ENCODE assay signal across 20 cellular contexts in genomic region chr11:69667619-69668604, GRCh38. TPM values are rescaled to one million over a fixed set of nuclear protein-coding genes. Genes with fewer than 3 reads are reported as not detected.
DNase-seq lines count a peak whose midpoint lies in the region; ATAC-seq and TF ChIP-seq lines count a peak whose summit lies in the region.
"Had no signal": no experiment of that assay in that cellular context is flagged by ENCODE, and none has a peak within 500 bp of the region (broad histone marks: within the 10 kb centered on the region; RNA-seq: fewer than 3 reads in every experiment).

No MANE protein-coding gene starts in this region.

- H3K36me3 ChIP-seq in heart right ventricle (peaks cover 0 to 96% (median 35%) of the 10 kb centered on the region in 9 donors), Panc1 (ENCODE audit: control insufficient read depth, insufficient read depth, low read length) (0 out of 2 replicates have a peak, but pooled peaks cover 4% of the 10 kb centered on the region)

- H3K27me3 ChIP-seq in heart right ventricle: no peaks in the 10 kb centered on the region
- H3K27me3 ChIP-seq in Panc1 (ENCODE audit: control insufficient read depth, insufficient read depth, low read length): no peaks in the 10 kb centered on the region
- H3K27me3 ChIP-seq: body of pancreas had no signal

- no peaks in the 10 kb centered on the region for H3K9me3 ChIP-seq in heart right ventricle
- H3K9me3 ChIP-seq in Panc1 (ENCODE audit: control insufficient read depth, insufficient read depth, low read depth, low read length): no peaks in the 10 kb centered on the region
- H3K9me3 ChIP-seq: body of pancreas had no signal

- H3K4me1 Mint-ChIP-seq in Calu3 (ENCODE audit: low read depth, unreplicated experiment): peaks cover 12% of the 10 kb centered on the region

- intact Hi-C loops in cardiac septum (cut with DNase I): no loop called here
- intact Hi-C loops in heart right ventricle (cut with DNase I): loop anchor here in 3 of 10 donors (2.0 to 5.0 kb wide), 2 partner anchors 566 to 567 kb away; no protein-coding TSS in a partner anchor
- intact Hi-C loops in Panc1 (cut with micrococcal nuclease; ENCODE audit: unreplicated experiment): no loop called here
- intact Hi-C loops in Calu3 (cut with micrococcal nuclease; ENCODE audit: unreplicated experiment): no loop called here

- no peaks in the 10 kb centered on the region for H3K27me3 Mint-ChIP-seq in Calu3 (ENCODE audit: unreplicated experiment)
- H3K27me3 Mint-ChIP-seq: activated CD8-positive, alpha-beta memory T cell treated with anti-CD3 and anti-CD28 coated beads, Interleukin-2, amount 10 ng/mL, durations not matched to agents 7 days and 5 days; naive B cell; progenitor cell of endocrine pancreas; stimulated activated naive CD8-positive, alpha-beta T cell treated with anti-CD3 and anti-CD28 coated beads, Interleukin-15, Interleukin-2, amounts not matched to agents 100 ng/mL and 50 ng/mL, for 24 hours; T-helper 17 cell had no signal

- WGBS in heart right ventricle, 2 donors: 90% methylated on average over 26 of the region's 26 CpGs

- CTCF ChIA-PET in Panc1 (lab: Charles Lee): interaction anchor here (0.5 kb wide), 1 partner anchor 864 kb away, joined by 3 read pairs; no protein-coding TSS in a partner anchor
- CTCF ChIA-PET in Calu3 (lab: Charles Lee): interaction anchor here (0.6 to 0.7 kb wide), 2 partner anchors 448 to 740 kb away, joined by 3 to 4 read pairs; no protein-coding TSS in a partner anchor

- H3K9me3 Mint-ChIP-seq in Calu3 (ENCODE audit: low read depth, unreplicated experiment): no peaks in the 10 kb centered on the region
- H3K9me3 Mint-ChIP-seq: naive B cell; stimulated activated naive CD8-positive, alpha-beta T cell treated with anti-CD3 and anti-CD28 coated beads, Interleukin-15, Interleukin-2, amounts not matched to agents 100 ng/mL and 50 ng/mL, for 24 hours had no signal

- no peak overlapping the region for H3K4me3 Mint-ChIP-seq in Calu3 (ENCODE audit: low read depth, unreplicated experiment)
- H3K4me3 Mint-ChIP-seq: activated CD8-positive, alpha-beta memory T cell treated with anti-CD3 and anti-CD28 coated beads, Interleukin-2, amount 10 ng/mL, durations not matched to agents 7 days and 5 days; stimulated activated naive CD8-positive, alpha-beta T cell treated with anti-CD3 and anti-CD28 coated beads, Interleukin-15, Interleukin-2, amounts not matched to agents 100 ng/mL and 50 ng/mL, for 24 hours; T-helper 17 cell had no signal

- H3K27ac ChIP-seq in heart right ventricle (no peak overlapping the region), Panc1 (ENCODE audit: low read length) (no peak overlapping the region)
- H3K27ac ChIP-seq: body of pancreas had no signal

- TF ChIP-seq CTCF in heart right ventricle (IDR thresholded peaks at IDR 0.05) (no peak), Panc1 (IDR thresholded peaks at IDR 0.05) (no peak), Calu3 (IDR thresholded peaks at IDR 0.05; ENCODE audit: unreplicated experiment) (no peak)

- peaks cover 2 to 17% (median 12%) of the 10 kb centered on the region in 9 donors for H3K4me1 ChIP-seq in heart right ventricle
- peaks cover 9% of the 10 kb centered on the region for H3K4me1 ChIP-seq in Panc1 (ENCODE audit: control insufficient read depth, insufficient read depth, low read length)

- ATAC-seq in heart right ventricle (no peak), Panc1 (no peak), GM18858 (IDR thresholded peaks at IDR 0.05; ENCODE audit: unreplicated experiment) (no peak)
- ATAC-seq: activated CD8-positive, alpha-beta memory T cell treated with anti-CD3 and anti-CD28 coated beads, Interleukin-2, amount 10 ng/mL, durations not matched to agents 7 days and 5 days; body of pancreas; left ventricle myocardium superior; T-helper 17 cell had no signal

- no peak overlapping the region for H3K27ac Mint-ChIP-seq in Calu3 (ENCODE audit: unreplicated experiment)
- H3K27ac Mint-ChIP-seq: activated CD8-positive, alpha-beta memory T cell treated with anti-CD3 and anti-CD28 coated beads, Interleukin-2, amount 10 ng/mL, durations not matched to agents 7 days and 5 days; naive B cell; progenitor cell of endocrine pancreas; stimulated activated naive CD8-positive, alpha-beta T cell treated with anti-CD3 and anti-CD28 coated beads, Interleukin-15, Interleukin-2, amounts not matched to agents 100 ng/mL and 50 ng/mL, for 24 hours; T-helper 17 cell had no signal

- in situ Hi-C loops in Panc1 (cut with HindIII; ENCODE audit: low pct_unique_long_range_greater_than_20kb, low sequenced_read_pairs): no loop called here

- peak; percentile 39 for DNase-seq in cardiac septum (ENCODE audit: low spot score)
- DNase-seq in heart right ventricle: no peak
- DNase-seq in Panc1 (ENCODE audit: low read depth, low spot score): no peak
- peak; percentile 31 for DNase-seq in islet precursor cell
- DNase-seq in NCI-H345 (lab: John Stamatoyannopoulos, UW): no peak
- DNase-seq in Calu3: no peak
- DNase-seq in SKM-1 (lab: John Stamatoyannopoulos, UW; ENCODE audit: unreplicated experiment): no peak
- DNase-seq: activated CD8-positive, alpha-beta memory T cell treated with anti-CD3 and anti-CD28 coated beads, Interleukin-2, amount 10 ng/mL, durations not matched to agents 7 days and 5 days; activated naive CD4-positive, alpha-beta T cell treated with Interleukin-2 at 50 U/mL for 16 hours; body of pancreas; KG1; naive B cell; NCI-H82; RPMI8226; stimulated activated CD4-positive, alpha-beta T cell treated with anti-CD3 and anti-CD28 coated beads, Interleukin-12 subunit alpha, Interleukin-12 subunit beta, amount 100 ng/mL, for 4 hours; T-helper 17 cell had no signal

- BruUV-seq in Panc1 (replicated peaks; lab: Mats Ljungman, UMichigan): TSS peak; percentile 1
- no TSS peak for BruUV-seq in Calu3 (replicated peaks; lab: Mats Ljungman, UMichigan)

- POLR2A ChIA-PET in Panc1 (lab: Charles Lee): interaction anchor here (0.6 kb wide), 1 partner anchor 8 kb away, joined by 10 read pairs; no protein-coding TSS in a partner anchor

- H3K36me3 Mint-ChIP-seq in Calu3 (ENCODE audit: insufficient read depth, unreplicated experiment): peaks cover 51% of the 10 kb centered on the region

- H3K4me3 ChIP-seq in heart right ventricle: no peak overlapping the region
- H3K4me3 ChIP-seq in Panc1 (ENCODE audit: low read depth in 2 of 2, low read length in 2 of 2): no peak overlapping the region
- H3K4me3 ChIP-seq: body of pancreas had no signal

RNA-seq across cellular contexts. Expression of gene LTO1, which starts 7.2 kb away (rescaled TPM):
- total RNA-seq in cardiac septum (11.8 TPM), heart right ventricle (1 to 10 TPM; 7.0 to 9.7 (median 8.1) TPM), Panc1 (2021; ENCODE audit: unreplicated experiment) (28.7 TPM), Calu3 (2022) (34.1 and 36.7 TPM in 2 replicates)
- 10 to 100 TPM; 10.9 to 22.6 TPM for polyA plus RNA-seq in heart right ventricle
- polyA plus RNA-seq in Panc1 (2012; ENCODE audit: insufficient read length): 73.8 TPM

RNA-seq across cellular contexts. Expression of gene CCND1, which starts 27.0 kb away (rescaled TPM):
- total RNA-seq in cardiac septum (258 TPM), heart right ventricle (100 to 1,000 TPM in 9 of 10 donors, 10 to 100 TPM in 1; 88.8 to 292 (median 189) TPM), Panc1 (2021; ENCODE audit: unreplicated experiment) (259 TPM), Calu3 (2022) (392 and 433 TPM in 2 replicates)
- 10 to 100 TPM; 11.4 to 30.4 TPM for polyA plus RNA-seq in heart right ventricle
- 275 TPM for polyA plus RNA-seq in Panc1 (2012; ENCODE audit: insufficient read length)

RNA-seq across cellular contexts. Expression of gene FGF19, which starts 35.9 kb away (rescaled TPM):
- total RNA-seq in cardiac septum (not detected), heart right ventricle (not detected), Panc1 (2021; ENCODE audit: unreplicated experiment) (not detected), Calu3 (2022) (0.73 and 1.4 TPM in 2 replicates)
- not detected for polyA plus RNA-seq in heart right ventricle
- not detected for polyA plus RNA-seq in Panc1 (2012; ENCODE audit: insufficient read length)
- total RNA-seq: activated CD8-positive, alpha-beta memory T cell treated with anti-CD3 and anti-CD28 coated beads, Interleukin-2, amount 10 ng/mL, durations not matched to agents 7 days and 5 days; body of pancreas; left ventricle myocardium superior; progenitor cell of endocrine pancreas; T-helper 17 cell had no signal

Comparison
In these comparisons a context has a peak if more than half of its experiments do, and no peak if none do; other contexts are left out.
1. DNase-seq: peak in cardiac septum (single experiment) and islet precursor cell (single experiment); none in heart right ventricle (0 of 2), Panc1 (single experiment), NCI-H345 (single experiment), Calu3 (single experiment) and SKM-1 (single experiment).